Comparison of ENCODE assay signal across 22 cellular contexts in genomic region chr15:65115542-65115941, GRCh38. TPM values are rescaled to one million over a fixed set of nuclear protein-coding genes. Genes with fewer than 3 reads are reported as not detected.
DNase-seq lines count a peak whose midpoint lies in the region; ATAC-seq and TF ChIP-seq lines count a peak whose summit lies in the region.
"Had no signal": no experiment of that assay in that cellular context is flagged by ENCODE, and none has a peak within 500 bp of the region (broad histone marks: within the 10 kb centered on the region; RNA-seq: fewer than 3 reads in every experiment).

No MANE protein-coding gene starts in this region.

- TF ChIP-seq POLR2A in heart left ventricle (IDR thresholded peaks at IDR 0.05): no peak

- peaks cover 16% of the 10 kb centered on the region for H3K4me1 Mint-ChIP-seq in nephron
- H3K4me1 Mint-ChIP-seq: activated CD4-positive, alpha-beta T cell treated with anti-CD3 and anti-CD28 coated beads, Interleukin-2, amount 10 ng/mL, durations not matched to agents 7 days and 5 days had no signal

- TF ChIP-seq CTCF in nephron (IDR thresholded peaks at IDR 0.05; ENCODE audit: unreplicated experiment in 3 of 3): no peak
- no peak for TF ChIP-seq CTCF in heart left ventricle (IDR thresholded peaks at IDR 0.05)

- H3K36me3 ChIP-seq in heart left ventricle: peaks cover 0 to 91% (median 71%) of the 10 kb centered on the region in 9 donors

- H3K27ac ChIP-seq in heart left ventricle: no peak overlapping the region
- H3K27ac ChIP-seq: 22Rv1, breast epithelium, upper lobe of right lung had no signal

- 75 to 78% (median 76%) methylated on average over 5 of the region's 5 CpGs for WGBS in heart left ventricle, 4 donors

- peaks cover 0 to 3% (median 0%) of the 10 kb centered on the region in 12 donors for H3K4me1 ChIP-seq in heart left ventricle
- H3K4me1 ChIP-seq: breast epithelium, Caco-2, upper lobe of right lung had no signal

- no peak overlapping the region for H3K4me3 ChIP-seq in heart left ventricle
- H3K4me3 ChIP-seq: breast epithelium, upper lobe of right lung had no signal

- peaks cover 65% of the 10 kb centered on the region for H3K36me3 Mint-ChIP-seq in nephron (ENCODE audit: low read depth)

- H3K4me3 Mint-ChIP-seq in nephron: peak overlapping the region in 1 of 3 experiments; percentile 59
- H3K4me3 Mint-ChIP-seq: activated CD4-positive, alpha-beta T cell treated with anti-CD3 and anti-CD28 coated beads, Interleukin-2, amount 10 ng/mL, durations not matched to agents 7 days and 5 days; nephron progenitor cell had no signal

- no peaks in the 10 kb centered on the region for H3K9me3 ChIP-seq in heart left ventricle
- H3K9me3 ChIP-seq: breast epithelium, Caco-2, upper lobe of right lung had no signal

- no peaks in the 10 kb centered on the region for H3K9me3 Mint-ChIP-seq in nephron
- H3K9me3 Mint-ChIP-seq: activated CD4-positive, alpha-beta T cell treated with anti-CD3 and anti-CD28 coated beads, Interleukin-2, amount 10 ng/mL, durations not matched to agents 7 days and 5 days; activated T-helper 2 cell treated with anti-CD3 and anti-CD28 coated beads, Interferon-gamma antibody, Interleukin-2, Interleukin-4, amounts not matched to agents 10 μg/mL and 5 μg/mL and 100 μg/mL, durations not matched to agents 14 hours and 24 hours and 36 hours; nephron progenitor cell had no signal

- intact Hi-C loops in heart left ventricle (cut with DNase I): no loop called here

- no peaks in the 10 kb centered on the region for H3K27me3 Mint-ChIP-seq in nephron (ENCODE audit: low read depth)
- H3K27me3 Mint-ChIP-seq: activated CD4-positive, alpha-beta T cell treated with anti-CD3 and anti-CD28 coated beads, Interleukin-2, amount 10 ng/mL, durations not matched to agents 7 days and 5 days had no signal

- peak overlapping the region; percentile 32 to 79 (median 54) for H3K27ac Mint-ChIP-seq in nephron
- H3K27ac Mint-ChIP-seq: activated CD4-positive, alpha-beta T cell treated with anti-CD3 and anti-CD28 coated beads, Interleukin-2, amount 10 ng/mL, durations not matched to agents 7 days and 5 days; activated T-helper 2 cell treated with anti-CD3 and anti-CD28 coated beads, Interferon-gamma antibody, Interleukin-2, Interleukin-4, amounts not matched to agents 10 μg/mL and 5 μg/mL and 100 μg/mL, durations not matched to agents 14 hours and 24 hours and 36 hours had no signal

- ATAC-seq in GM21447 (IDR thresholded peaks at IDR 0.05; ENCODE audit: unreplicated experiment): no peak
- no peak for ATAC-seq in HG03159 (IDR thresholded peaks at IDR 0.05; ENCODE audit: unreplicated experiment)
- no peak for ATAC-seq in heart left ventricle
- ATAC-seq: upper lobe of right lung had no signal

- H3K27me3 ChIP-seq in heart left ventricle: no peaks in the 10 kb centered on the region
- H3K27me3 ChIP-seq: breast epithelium, upper lobe of right lung had no signal

- peak; percentile 20 for DNase-seq in DMS153 (lab: John Stamatoyannopoulos, UW)
- DNase-seq in DMS153 treated with DMSO at 0.1 percent for 48 hours (lab: John Stamatoyannopoulos, UW; ENCODE audit: unreplicated experiment): no peak
- peak; percentile 61 for DNase-seq in NCI-H2029 (lab: John Stamatoyannopoulos, UW)
- DNase-seq in NCI-H82 (lab: John Stamatoyannopoulos, UW): peak; percentile 73
- DNase-seq in heart left ventricle: no peak
- DNase-seq: activated CD4-positive, alpha-beta T cell treated with anti-CD3 and anti-CD28 coated beads, Interleukin-2, amount 10 ng/mL, durations not matched to agents 7 days and 5 days; Caco-2; mesenchymal stem cell; nephron progenitor cell; posterior cingulate gyrus; stimulated activated CD4-positive, alpha-beta T cell treated with anti-CD3 and anti-CD28 coated beads, Interleukin-4, amount 100 ng/mL, for 1 hour; upper lobe of right lung had no signal

RNA-seq across cellular contexts. Expression of gene UBAP1L, which starts 0.5 kb away (rescaled TPM):
- total RNA-seq in heart left ventricle: 1 to 10 TPM in 7 of 9 donors, under 1 TPM in 2; 0.93 to 2.2 (median 1.3) TPM
- 1 to 10 TPM in 1 of 2 donors, under 1 TPM in 1; 0.51 to 1.8 TPM for polyA plus RNA-seq in heart left ventricle

RNA-seq across cellular contexts. Expression of gene PDCD7, which starts 18.1 kb away (rescaled TPM):
- 10 to 100 TPM in 8 of 9 donors, 1 to 10 TPM in 1; 9.5 to 21.9 (median 13.9) TPM for total RNA-seq in heart left ventricle
- 10 to 100 TPM; 10.6 to 11.1 TPM for polyA plus RNA-seq in heart left ventricle

RNA-seq across cellular contexts. Expression of gene KBTBD13, which starts 39.0 kb away (rescaled TPM):
- total RNA-seq in heart left ventricle: 10 to 100 TPM in 1 of 9 donors, 1 to 10 TPM in 8; 3.2 to 11.8 (median 4.2) TPM
- 1 to 10 TPM in 1 of 2 donors, under 1 TPM in 1; 0.78 to 9.0 TPM for polyA plus RNA-seq in heart left ventricle
- total RNA-seq: activated CD4-positive, alpha-beta T cell treated with anti-CD3 and anti-CD28 coated beads, Interleukin-2, amount 10 ng/mL, durations not matched to agents 7 days and 5 days; activated T-helper 2 cell treated with anti-CD3 and anti-CD28 coated beads, Interferon-gamma antibody, Interleukin-2, Interleukin-4, amounts not matched to agents 10 μg/mL and 5 μg/mL and 100 μg/mL, durations not matched to agents 14 hours and 24 hours and 36 hours; Caco-2; endothelial cell of umbilical vein; frontal cortex; G401; H1; upper lobe of right lung had no signal
- polyA plus RNA-seq: endothelial cell of umbilical vein, H1 had no signal

RNA-seq across cellular contexts. Expression of gene RASL12, which starts 47.8 kb away (rescaled TPM):
- total RNA-seq in heart left ventricle: 10 to 100 TPM in 7 of 9 donors, 1 to 10 TPM in 2; 8.3 to 35.0 (median 12.2) TPM
- 10 to 100 TPM; 13.3 to 13.7 TPM for polyA plus RNA-seq in heart left ventricle
- total RNA-seq: activated CD4-positive, alpha-beta T cell treated with anti-CD3 and anti-CD28 coated beads, Interleukin-2, amount 10 ng/mL, durations not matched to agents 7 days and 5 days; activated T-helper 2 cell treated with anti-CD3 and anti-CD28 coated beads, Interferon-gamma antibody, Interleukin-2, Interleukin-4, amounts not matched to agents 10 μg/mL and 5 μg/mL and 100 μg/mL, durations not matched to agents 14 hours and 24 hours and 36 hours; endothelial cell of umbilical vein; G401 had no signal
- polyA plus RNA-seq: endothelial cell of umbilical vein had no signal

Comparison
In these comparisons a context has a peak if more than half of its experiments do, and no peak if none do; other contexts are left out.
1. DNase-seq: peak in DMS153 (single experiment), NCI-H2029 (single experiment) and NCI-H82 (single experiment); none in DMS153 treated with DMSO at 0.1 percent for 48 hours (single experiment) and heart left ventricle (0 of 5).